10 cellular contexts compared by ENCODE assay signal in the genomic region with DNA sequence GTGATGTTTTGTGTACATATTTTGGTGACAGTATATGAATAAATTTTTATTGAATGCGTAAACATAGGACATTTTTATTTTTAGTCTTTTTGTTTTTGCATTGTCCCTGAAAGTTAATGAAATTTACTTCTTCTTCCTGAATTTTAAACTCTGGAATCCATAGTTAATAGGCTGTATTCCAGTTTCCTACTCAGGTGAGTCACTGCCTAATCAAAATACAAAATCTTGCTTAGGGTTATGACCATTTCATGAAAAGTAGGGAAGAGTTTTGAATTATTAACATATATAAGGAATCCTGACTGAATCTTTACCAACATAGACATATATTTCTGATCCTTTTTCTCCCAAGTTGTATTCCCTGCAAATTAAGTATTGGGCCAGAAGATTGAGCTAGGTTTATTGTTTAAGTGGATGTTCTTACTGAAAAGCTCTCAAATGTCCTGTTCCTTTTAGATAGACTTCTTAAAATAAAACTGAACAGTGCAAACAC. TPM values are rescaled to one million over a fixed set of nuclear protein-coding genes. Genes with fewer than 3 reads are reported as not detected.
DNase-seq lines count a peak whose midpoint lies in the region; ATAC-seq and TF ChIP-seq lines count a peak whose summit lies in the region.
"Had no signal": no experiment of that assay in that cellular context is flagged by ENCODE, and none has a peak within 500 bp of the region (broad histone marks: within the 10 kb centered on the region; RNA-seq: fewer than 3 reads in every experiment).

No MANE protein-coding gene starts in this region.

- peaks cover 61% of the 10 kb centered on the region for H3K79me2 ChIP-seq in neural progenitor cell (ENCODE audit: low read depth)

- peak overlapping the region; percentile 97 for H3K27ac Mint-ChIP-seq in activated T-cell treated with anti-CD3 and anti-CD28 coated beads, Interleukin-2, amount 50 U/mL, for 24 hours
- H3K27ac Mint-ChIP-seq in HFFc6 (peak overlapping the region; percentile 97), neural progenitor cell (no peak overlapping the region)
- H3K27ac Mint-ChIP-seq in activated naive CD8-positive, alpha-beta T cell treated with anti-CD3 and anti-CD28 coated beads, Interleukin-2, amount 10 ng/mL, durations not matched to agents 7 days and 5 days, result peak overlapping the region; percentile 99

- no peaks in the 10 kb centered on the region for H3K9me3 Mint-ChIP-seq in activated T-cell treated with anti-CD3 and anti-CD28 coated beads, Interleukin-2, amount 50 U/mL, for 24 hours
- no peaks in the 10 kb centered on the region for H3K9me3 Mint-ChIP-seq in HFFc6
- no peaks in the 10 kb centered on the region for H3K9me3 Mint-ChIP-seq in activated naive CD8-positive, alpha-beta T cell treated with anti-CD3 and anti-CD28 coated beads, Interleukin-2, amount 10 ng/mL, durations not matched to agents 7 days and 5 days
- H3K9me3 Mint-ChIP-seq in neural progenitor cell, result no peaks in the 10 kb centered on the region

- no peak for DNase-seq in activated T-cell treated with anti-CD3 and anti-CD28 coated beads, Interleukin-2, amount 50 U/mL, for 24 hours
- DNase-seq in activated T-cell treated with anti-CD3 and anti-CD28 coated beads, Interleukin-2, amount 50 U/mL, for 1 hour, result no peak
- DNase-seq in HFFc6, result no peak
- no peak for DNase-seq in activated naive CD8-positive, alpha-beta T cell treated with anti-CD3 and anti-CD28 coated beads, Interleukin-2, amount 10 ng/mL, durations not matched to agents 7 days and 5 days
- DNase-seq in neural progenitor cell (ENCODE audit: low spot score), result no peak
- no peak for DNase-seq in NCI-H748 treated with DMSO at 0.1 percent for 48 hours (lab: John Stamatoyannopoulos, UW)
- DNase-seq: DMS79 treated with DMSO at 0.1 percent for 48 hours had no signal

- H3K27me3 ChIP-seq in neural progenitor cell, result no peaks in the 10 kb centered on the region

- H2AFZ ChIP-seq in neural progenitor cell (replicated peaks), result no peak overlapping the region
- H2AFZ ChIP-seq: parathyroid adenoma had no signal

- no peak for TF ChIP-seq CTCF in HFFc6 (IDR thresholded peaks at IDR 0.05)
- TF ChIP-seq CTCF in neural progenitor cell (IDR thresholded peaks at IDR 0.05), result no peak

- H3K4me1 Mint-ChIP-seq in activated T-cell treated with anti-CD3 and anti-CD28 coated beads, Interleukin-2, amount 50 U/mL, for 24 hours (ENCODE audit: low read depth), result peaks cover 75% of the 10 kb centered on the region
- H3K4me1 Mint-ChIP-seq in HFFc6 (ENCODE audit: low read depth) (peaks cover 38% of the 10 kb centered on the region), neural progenitor cell (peaks cover 23% of the 10 kb centered on the region)
- H3K4me1 Mint-ChIP-seq in activated naive CD8-positive, alpha-beta T cell treated with anti-CD3 and anti-CD28 coated beads, Interleukin-2, amount 10 ng/mL, durations not matched to agents 7 days and 5 days, result peaks cover 58% of the 10 kb centered on the region

- H4K20me1 ChIP-seq in neural progenitor cell (ENCODE audit: low read depth), result peaks cover 8% of the 10 kb centered on the region

- peaks cover 40% of the 10 kb centered on the region for H3K36me3 Mint-ChIP-seq in activated T-cell treated with anti-CD3 and anti-CD28 coated beads, Interleukin-2, amount 50 U/mL, for 24 hours (ENCODE audit: low read depth)
- peaks cover 5% of the 10 kb centered on the region for H3K36me3 Mint-ChIP-seq in HFFc6 (ENCODE audit: low read depth)
- peaks cover 11% of the 10 kb centered on the region for H3K36me3 Mint-ChIP-seq in activated naive CD8-positive, alpha-beta T cell treated with anti-CD3 and anti-CD28 coated beads, Interleukin-2, amount 10 ng/mL, durations not matched to agents 7 days and 5 days
- H3K36me3 Mint-ChIP-seq in neural progenitor cell, result peaks cover 5% of the 10 kb centered on the region

- H3K4me3 Mint-ChIP-seq in activated T-cell treated with anti-CD3 and anti-CD28 coated beads, Interleukin-2, amount 50 U/mL, for 24 hours, result peak overlapping the region; percentile 92
- H3K4me3 Mint-ChIP-seq in HFFc6, result peak overlapping the region; percentile 93
- peak overlapping the region; percentile 91 for H3K4me3 Mint-ChIP-seq in activated naive CD8-positive, alpha-beta T cell treated with anti-CD3 and anti-CD28 coated beads, Interleukin-2, amount 10 ng/mL, durations not matched to agents 7 days and 5 days
- H3K4me3 Mint-ChIP-seq in neural progenitor cell, result peak overlapping the region; percentile 92

- POLR2A ChIA-PET in activated naive CD8-positive, alpha-beta T cell treated with anti-CD3 and anti-CD28 coated beads, Interleukin-2, amount 10 ng/mL, durations not matched to agents 7 days and 5 days (lab: Charles Lee), result interaction anchor here (0.7 to 9.3 kb wide), 4 partner anchors 19 to 84 kb away, joined by 3 to 201 read pairs (median 110); no protein-coding TSS in a partner anchor

- H3K9ac ChIP-seq in neural progenitor cell, result no peak overlapping the region
- H3K9ac ChIP-seq: parathyroid adenoma had no signal

- H3K4me2 ChIP-seq in neural progenitor cell, result peak overlapping the region; percentile 35

- ATAC-seq in activated naive CD8-positive, alpha-beta T cell treated with anti-CD3 and anti-CD28 coated beads, Interleukin-2, amount 10 ng/mL, durations not matched to agents 7 days and 5 days (ENCODE audit: low read depth), result no peak
- no peak for ATAC-seq in GM21717 (IDR thresholded peaks at IDR 0.05; ENCODE audit: unreplicated experiment)
- ATAC-seq in GM21786 (IDR thresholded peaks at IDR 0.05; ENCODE audit: unreplicated experiment), result no peak

- H3F3A ChIP-seq in neural progenitor cell (ENCODE audit: low read depth), result peaks cover 15% of the 10 kb centered on the region

- no peaks in the 10 kb centered on the region for H3K27me3 Mint-ChIP-seq in activated T-cell treated with anti-CD3 and anti-CD28 coated beads, Interleukin-2, amount 50 U/mL, for 24 hours
- peaks cover 4% of the 10 kb centered on the region for H3K27me3 Mint-ChIP-seq in HFFc6 (ENCODE audit: insufficient read depth)
- no peaks in the 10 kb centered on the region for H3K27me3 Mint-ChIP-seq in activated naive CD8-positive, alpha-beta T cell treated with anti-CD3 and anti-CD28 coated beads, Interleukin-2, amount 10 ng/mL, durations not matched to agents 7 days and 5 days
- peaks cover 3% of the 10 kb centered on the region for H3K27me3 Mint-ChIP-seq in neural progenitor cell (ENCODE audit: insufficient read depth, low read depth)

- peaks cover 4% of the 10 kb centered on the region for H3K4me1 ChIP-seq in neural progenitor cell

- no peaks in the 10 kb centered on the region for H3K9me3 ChIP-seq in neural progenitor cell (ENCODE audit: low read depth)

- no peak overlapping the region for H3K4me3 ChIP-seq in neural progenitor cell

- H3K27ac ChIP-seq in neural progenitor cell, result no peak overlapping the region
- H3K27ac ChIP-seq: parathyroid adenoma had no signal

- H3K36me3 ChIP-seq in neural progenitor cell, result peaks cover 3% of the 10 kb centered on the region

RNA-seq across cellular contexts. Expression of a gene that starts 2.6 kb away (rescaled TPM):
- total RNA-seq in HFFc6 (2021; fragmentation: NEBNext Ultra II Directional; extraction: Animal tissue kit (Norgen Biotek cat#: 25700)), result 10 to 100 TPM; 21.1 to 34.0 (median 30.2) TPM
- total RNA-seq in activated naive CD8-positive, alpha-beta T cell treated with anti-CD3 and anti-CD28 coated beads, Interleukin-2, amount 10 ng/mL, durations not matched to agents 7 days and 5 days, result 10 to 100 TPM; 78.6 to 86.5 TPM
- total RNA-seq in neural progenitor cell (ENCODE audit: low replicate concordance), result 61.2 and 74.2 TPM in 2 replicates

RNA-seq across cellular contexts. Expression of a gene that starts 39.1 kb away (rescaled TPM):
- 10 to 100 TPM; 42.5 to 55.7 (median 51.3) TPM for total RNA-seq in HFFc6 (2021; fragmentation: NEBNext Ultra II Directional; extraction: Animal tissue kit (Norgen Biotek cat#: 25700))
- total RNA-seq in activated naive CD8-positive, alpha-beta T cell treated with anti-CD3 and anti-CD28 coated beads, Interleukin-2, amount 10 ng/mL, durations not matched to agents 7 days and 5 days, result 10 to 100 TPM; 35.4 to 37.1 TPM
- 29.7 and 40.3 TPM in 2 replicates for total RNA-seq in neural progenitor cell (ENCODE audit: low replicate concordance)
